ENCODE assay signal across 11 cellular contexts in the genomic region with DNA sequence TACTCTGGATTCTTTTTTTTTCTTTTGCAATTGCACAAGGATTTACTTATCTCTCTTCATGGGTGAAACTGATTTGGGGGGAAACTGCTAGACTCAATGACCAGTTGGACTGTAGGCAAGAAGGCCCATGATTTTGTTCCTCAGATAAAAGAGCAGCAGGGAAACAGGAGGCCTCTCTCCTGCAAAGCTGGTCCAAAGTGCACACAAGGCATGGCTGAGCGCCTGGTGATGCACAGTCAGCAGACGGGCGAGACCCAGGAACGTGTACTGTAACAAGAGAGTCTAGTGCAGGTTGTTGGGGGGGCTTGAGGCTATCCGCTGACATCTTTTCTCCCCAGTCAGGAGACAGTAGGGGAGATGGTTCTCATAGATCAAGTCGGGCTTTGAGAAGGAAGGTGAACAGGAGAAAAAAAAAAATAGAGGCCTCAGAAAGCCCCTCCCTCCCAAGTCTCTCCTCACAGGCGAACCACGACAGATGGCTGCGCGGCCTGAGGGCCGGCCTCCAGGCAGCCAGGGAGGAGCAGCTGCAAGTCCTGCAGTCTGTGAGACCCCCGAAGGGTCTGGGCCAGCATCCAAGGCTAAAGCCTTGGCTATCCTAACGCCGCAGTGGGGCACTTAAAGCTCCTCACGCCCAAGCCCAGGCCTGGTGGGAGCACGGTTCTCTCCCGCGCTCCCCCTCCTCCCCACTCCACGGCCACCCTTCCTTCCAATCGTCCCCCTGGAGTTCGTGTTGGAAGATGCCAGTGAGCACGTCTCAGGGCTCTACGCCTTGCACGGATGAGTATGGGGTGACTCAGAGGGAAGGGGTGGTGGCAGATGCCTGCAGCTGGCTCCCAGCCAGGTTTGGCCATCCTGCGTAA.
A peak's percentile ranks its signal among the peaks of the same experiment; 100 is the strongest.
DNase-seq lines count a peak whose midpoint lies in the region; ATAC-seq, FAIRE-seq and TF ChIP-seq lines count a peak whose summit lies in the region.
"Had no signal": no experiment of that assay in that cellular context is flagged by ENCODE, and none has a peak within 500 bp of the region (broad histone marks: within the 10 kb centered on the region; RNA-seq: fewer than 3 reads in every experiment).

No MANE protein-coding gene starts in this region.

- peaks cover 31% of the 10 kb centered on the region for H3K27me3 Mint-ChIP-seq in type B pancreatic cell
- H3K27me3 Mint-ChIP-seq in CD8-positive, alpha-beta memory T cell: no peaks in the 10 kb centered on the region
- H3K27me3 Mint-ChIP-seq: T-cell had no signal

- CTCF ChIA-PET in CD8-positive, alpha-beta memory T cell (lab: Charles Lee): no interaction called here

- no peak overlapping the region for H3K27ac ChIP-seq in foreskin keratinocyte
- no peak overlapping the region for H3K27ac ChIP-seq in CD8-positive, alpha-beta memory T cell (ENCODE audit: low read depth, low read length)
- H3K27ac ChIP-seq: ovary had no signal

- peak; percentile 90 for FAIRE-seq in RCC 7860 (lab: Jason Lieb, UNC)

- H3K36me3 ChIP-seq in CD8-positive, alpha-beta memory T cell (ENCODE audit: insufficient read depth, low read length): no peaks in the 10 kb centered on the region
- H3K36me3 ChIP-seq: ovary had no signal

- H3K27me3 ChIP-seq in foreskin keratinocyte: peaks cover 19% of the 10 kb centered on the region
- no peaks in the 10 kb centered on the region for H3K27me3 ChIP-seq in CD8-positive, alpha-beta memory T cell (ENCODE audit: insufficient read depth, low read length, poor library complexity, severe bottlenecking)
- H3K27me3 ChIP-seq: ovary had no signal

- H3K9me3 ChIP-seq in CD8-positive, alpha-beta memory T cell (ENCODE audit: low read length): no peaks in the 10 kb centered on the region
- H3K9me3 ChIP-seq: ovary had no signal

- DNase-seq in NCI-H2227 (lab: John Stamatoyannopoulos, UW; ENCODE audit: unreplicated experiment): peak; percentile 24
- no peak for DNase-seq in NCI-H2227 treated with DMSO at 0.1 percent for 48 hours (lab: John Stamatoyannopoulos, UW)
- DNase-seq in RCC 7860 (ENCODE audit: low spot score): peak; percentile 91
- peak; percentile 8 to 60 for DNase-seq in foreskin keratinocyte
- no peak for DNase-seq in type B pancreatic cell (ENCODE audit: extremely low spot score, unreplicated experiment)
- no peak for DNase-seq in CD8-positive, alpha-beta memory T cell
- no peak for DNase-seq in effector CD4-positive, alpha-beta T cell
- DNase-seq: NCI-H2029, ovary, T-cell had no signal

- no peak overlapping the region for H3K4me3 Mint-ChIP-seq in type B pancreatic cell
- peak overlapping the region in 1 of 7 donors; percentile 44 for H3K4me3 Mint-ChIP-seq in CD8-positive, alpha-beta memory T cell
- H3K4me3 Mint-ChIP-seq: T-cell had no signal

- H3K9me3 Mint-ChIP-seq in type B pancreatic cell: no peaks in the 10 kb centered on the region
- H3K9me3 Mint-ChIP-seq in CD8-positive, alpha-beta memory T cell: no peaks in the 10 kb centered on the region
- H3K9me3 Mint-ChIP-seq: T-cell had no signal

- peak overlapping the region; percentile 73 for H3K27ac Mint-ChIP-seq in type B pancreatic cell
- H3K27ac Mint-ChIP-seq in CD8-positive, alpha-beta memory T cell: no peak overlapping the region
- H3K27ac Mint-ChIP-seq: T-cell had no signal

- POLR2A ChIA-PET in CD8-positive, alpha-beta memory T cell (lab: Charles Lee): no interaction called here

- H3K4me1 ChIP-seq in foreskin keratinocyte: no peaks in the 10 kb centered on the region
- no peaks in the 10 kb centered on the region for H3K4me1 ChIP-seq in CD8-positive, alpha-beta memory T cell (ENCODE audit: insufficient read depth, low read length)

- H3K36me3 Mint-ChIP-seq in type B pancreatic cell: no peaks in the 10 kb centered on the region
- peaks cover 0 to 14% (median 6%) of the 10 kb centered on the region in 3 donors for H3K36me3 Mint-ChIP-seq in CD8-positive, alpha-beta memory T cell

- TF ChIP-seq CTCF in foreskin keratinocyte (conservative IDR thresholded peaks at IDR 0.05) (no peak), type B pancreatic cell (conservative IDR thresholded peaks at IDR 0.05) (no peak)

- H3K4me1 Mint-ChIP-seq in type B pancreatic cell (ENCODE audit: unreplicated experiment): peaks cover 15% of the 10 kb centered on the region
- peaks cover 6 to 14% (median 9%) of the 10 kb centered on the region in 3 donors for H3K4me1 Mint-ChIP-seq in CD8-positive, alpha-beta memory T cell

- H3K4me3 ChIP-seq in CD8-positive, alpha-beta memory T cell (ENCODE audit: low read length): no peak overlapping the region
- H3K4me3 ChIP-seq: ovary had no signal

- ATAC-seq in foreskin keratinocyte (peak; percentile 81), HG03139 (IDR thresholded peaks at IDR 0.05; ENCODE audit: unreplicated experiment) (no peak)
- ATAC-seq: T-cell had no signal

Comparison
In these comparisons a context has a peak if more than half of its experiments do, and no peak if none do; other contexts are left out.
1. DNase-seq: peak in NCI-H2227 (single experiment), RCC 7860 (single experiment) and foreskin keratinocyte (2 of 2); none in NCI-H2227 treated with DMSO at 0.1 percent for 48 hours (single experiment), type B pancreatic cell (single experiment), CD8-positive, alpha-beta memory T cell (0 of 5) and effector CD4-positive, alpha-beta T cell (single experiment).